Comparison of ENCODE assay signal across 31 cellular contexts in genomic region chr3:62020706-62021105, GRCh38.
"Had no signal": no experiment of that assay in that cellular context is flagged by ENCODE, and none has a peak within 500 bp of the region (broad histone marks: within the 10 kb centered on the region; RNA-seq: fewer than 3 reads in every experiment).

No MANE protein-coding gene starts in this region.

- H3K4me2 ChIP-seq: smooth muscle cell had no signal

- H3K4me1 ChIP-seq: pancreas, prostate gland, right lobe of liver, spleen, suprapubic skin, testis, tibial artery, transverse colon, upper lobe of right lung, uterus had no signal

- H3K9me3 ChIP-seq: neutrophil, pancreas, prostate gland, right atrium auricular region, right lobe of liver, suprapubic skin, testis, tibial artery, transverse colon, upper lobe of right lung, uterus had no signal

- H3K4me3 ChIP-seq: pancreas, prostate gland, right atrium auricular region, right lobe of liver, skin epidermis, smooth muscle cell, spleen, suprapubic skin, testis, tibial artery, transverse colon, upper lobe of right lung, uterus had no signal

- H3K27ac ChIP-seq: neutrophil, pancreas, prostate gland, right atrium auricular region, right lobe of liver, skin epidermis, spleen, suprapubic skin, testis, tibial artery, transverse colon, upper lobe of right lung, uterus had no signal

- H3K9me3 Mint-ChIP-seq: nephron progenitor cell; stimulated activated naive CD8-positive, alpha-beta T cell treated with anti-CD3 and anti-CD28 coated beads, Interleukin-15, amount 100 ng/mL, for 72 hours had no signal

- FAIRE-seq: pancreas had no signal

- H3K27me3 ChIP-seq: neutrophil, pancreas, right atrium auricular region, right lobe of liver, spleen, suprapubic skin, testis, tibial artery, transverse colon, upper lobe of right lung, uterus had no signal

- DNase-seq: naive thymus-derived CD8-positive, alpha-beta T cell; nephron progenitor cell; nucleus accumbens; pancreas; retina; right lobe of liver; spleen; stimulated activated CD4-positive, alpha-beta T cell treated with anti-CD3 and anti-CD28 coated beads, Interleukin-12 subunit alpha, Interleukin-12 subunit beta, amount 100 ng/mL, for 4 hours; stimulated activated CD4-positive, alpha-beta T cell treated with anti-CD3 and anti-CD28 coated beads, Interleukin-1b, Interleukin-23, amount 100 ng/mL, for 48 hours; stimulated activated CD4-positive, alpha-beta T cell treated with anti-CD3 and anti-CD28 coated beads, Interleukin-4, amount 100 ng/mL, for 1 hour; stimulated activated CD4-positive, alpha-beta T cell treated with anti-CD3 and anti-CD28 coated beads, Interleukin-4, amount 100 ng/mL, for 4 hours; stimulated activated CD8-positive, alpha-beta memory T cell treated with anti-CD3 and anti-CD28 coated beads, Interleukin-4, amount 100 ng/mL, for 48 hours; stimulated activated naive CD4-positive, alpha-beta T cell; stimulated activated naive CD8-positive, alpha-beta T cell treated with anti-CD3 and anti-CD28 coated beads, Interleukin-15, amount 100 ng/mL, for 72 hours; stimulated activated naive CD8-positive, alpha-beta T cell treated with anti-CD3 and anti-CD28 coated beads, Interleukin-15, Interleukin-2, amounts not matched to agents 100 U/mL and 50 U/mL, for 24 hours; substantia nigra; testis; tibial artery; transverse colon; upper lobe of right lung; uterus had no signal

- H3K4me3 Mint-ChIP-seq: naive thymus-derived CD8-positive, alpha-beta T cell; natural killer cell treated with Interleukin-12 subunit alpha and Interleukin-12 subunit beta and Interleukin-15 and Interleukin-18, amount 100 ng/mL, for 72 hours; nephron progenitor cell; neural crest cell; stimulated activated memory B cell treated with anti-CD40 and anti-IgM and Interleukin-4, amounts not matched to agents 10 μg/mL and 1 μg/mL and 100 μg/mL, for 72 hours; stimulated activated naive CD8-positive, alpha-beta T cell treated with anti-CD3 and anti-CD28 coated beads, Interleukin-15, amount 100 ng/mL, for 72 hours; type B pancreatic cell had no signal

- H3K4me1 Mint-ChIP-seq: naive thymus-derived CD8-positive, alpha-beta T cell; stimulated activated memory B cell treated with anti-CD40 and anti-IgM and Interleukin-4, amounts not matched to agents 10 μg/mL and 1 μg/mL and 100 μg/mL, for 72 hours; stimulated activated naive CD8-positive, alpha-beta T cell treated with anti-CD3 and anti-CD28 coated beads, Interleukin-15, amount 100 ng/mL, for 72 hours had no signal

- ATAC-seq: naive thymus-derived CD8-positive, alpha-beta T cell; natural killer cell treated with Interleukin-12 subunit alpha and Interleukin-12 subunit beta and Interleukin-15 and Interleukin-18, amount 100 ng/mL, for 72 hours; pancreas; right lobe of liver; stimulated activated memory B cell treated with anti-CD40 and anti-IgM and Interleukin-4, amounts not matched to agents 10 μg/mL and 1 μg/mL and 100 μg/mL, for 72 hours; stimulated activated naive CD8-positive, alpha-beta T cell treated with anti-CD3 and anti-CD28 coated beads, Interleukin-15, amount 100 ng/mL, for 72 hours; stimulated activated naive CD8-positive, alpha-beta T cell treated with anti-CD3 and anti-CD28 coated beads, Interleukin-15, Interleukin-2, amounts not matched to agents 100 U/mL and 50 U/mL, for 24 hours; upper lobe of right lung had no signal

- H3K36me3 ChIP-seq: neutrophil, pancreas, prostate gland, right lobe of liver, spleen, suprapubic skin, transverse colon, upper lobe of right lung, uterus had no signal

- H3K27me3 Mint-ChIP-seq: natural killer cell treated with Interleukin-12 subunit alpha and Interleukin-12 subunit beta and Interleukin-15 and Interleukin-18, amount 100 ng/mL, for 72 hours; stimulated activated memory B cell treated with anti-CD40 and anti-IgM and Interleukin-4, amounts not matched to agents 10 μg/mL and 1 μg/mL and 100 μg/mL, for 72 hours; stimulated activated naive CD8-positive, alpha-beta T cell treated with anti-CD3 and anti-CD28 coated beads, Interleukin-15, amount 100 ng/mL, for 72 hours; type B pancreatic cell had no signal

- H3K27ac Mint-ChIP-seq: naive thymus-derived CD8-positive, alpha-beta T cell; natural killer cell treated with Interleukin-12 subunit alpha and Interleukin-12 subunit beta and Interleukin-15 and Interleukin-18, amount 100 ng/mL, for 72 hours; nephron progenitor cell; stimulated activated memory B cell treated with anti-CD40 and anti-IgM and Interleukin-4, amounts not matched to agents 10 μg/mL and 1 μg/mL and 100 μg/mL, for 72 hours; stimulated activated naive CD8-positive, alpha-beta T cell treated with anti-CD3 and anti-CD28 coated beads, Interleukin-15, amount 100 ng/mL, for 72 hours; type B pancreatic cell had no signal

- H3K36me3 Mint-ChIP-seq: naive thymus-derived CD8-positive, alpha-beta T cell; natural killer cell treated with Interleukin-12 subunit alpha and Interleukin-12 subunit beta and Interleukin-15 and Interleukin-18, amount 100 ng/mL, for 72 hours had no signal
